Comparison of ENCODE assay signal across 10 cellular contexts in genomic region chr13:27261376-27261775, GRCh38. TPM values are rescaled to one million over a fixed set of nuclear protein-coding genes. Genes with fewer than 3 reads are reported as not detected.
DNase-seq lines count a peak whose midpoint lies in the region; ATAC-seq and TF ChIP-seq lines count a peak whose summit lies in the region.
"Had no signal": no experiment of that assay in that cellular context is flagged by ENCODE, and none has a peak within 500 bp of the region (broad histone marks: within the 10 kb centered on the region; RNA-seq: fewer than 3 reads in every experiment).

No MANE protein-coding gene starts in this region.

- no peaks in the 10 kb centered on the region for H3K9me3 Mint-ChIP-seq in activated T-cell treated with anti-CD3 and anti-CD28 coated beads, Interleukin-2, amount 50 U/mL, for 24 hours
- no peaks in the 10 kb centered on the region for H3K9me3 Mint-ChIP-seq in activated T-cell treated with anti-CD3 and anti-CD28 coated beads, Interleukin-2, amount 50 U/mL, for 4 hours

- no peak for DNase-seq in activated T-cell treated with anti-CD3 and anti-CD28 coated beads, Interleukin-2, amount 50 U/mL, for 24 hours
- DNase-seq in activated T-cell treated with anti-CD3 and anti-CD28 coated beads, Interleukin-2, amount 50 U/mL, for 4 hours, result no peak
- peak; percentile 15 for DNase-seq in SK-MEL-5 (ENCODE audit: low read depth, low spot score)
- DNase-seq in fibroblast of gingiva (ENCODE audit: low read depth), result peak; percentile 21
- DNase-seq in retina, result no peak
- no peak for DNase-seq in suprapubic skin (ENCODE audit: low spot score in 2 of 2)
- DNase-seq: dermis blood vessel endothelial cell, NCI-H226 had no signal

- in situ Hi-C loops in SK-MEL-5 (cut with HindIII; ENCODE audit: low pct_unique_long_range_greater_than_20kb, low sequenced_read_pairs), result no loop called here

- H3K27ac ChIP-seq in subcutaneous abdominal adipose tissue (ENCODE audit: low read depth, low read length) (peak overlapping the region; percentile 17), suprapubic skin (no peak overlapping the region)

- WGBS in suprapubic skin, result 37% methylated on average over 5 of the region's 5 CpGs

- peak overlapping the region; percentile 84 for H3K27ac Mint-ChIP-seq in activated T-cell treated with anti-CD3 and anti-CD28 coated beads, Interleukin-2, amount 50 U/mL, for 24 hours

- H3K4me1 ChIP-seq in subcutaneous abdominal adipose tissue (ENCODE audit: control insufficient read depth in 5 of 5, insufficient read depth in 5 of 5, low read length in 5 of 5) (peaks cover 0 to 4% (median 0%) of the 10 kb centered on the region in 5 donors), suprapubic skin (peaks cover 9% of the 10 kb centered on the region)

- no peak for TF ChIP-seq POLR2A in suprapubic skin (IDR thresholded peaks at IDR 0.05)

- no peaks in the 10 kb centered on the region for H3K9me3 ChIP-seq in subcutaneous abdominal adipose tissue (ENCODE audit: control insufficient read depth in 5 of 5, low read length in 5 of 5)
- no peaks in the 10 kb centered on the region for H3K9me3 ChIP-seq in suprapubic skin

- H3K36me3 ChIP-seq in subcutaneous abdominal adipose tissue (ENCODE audit: control insufficient read depth in 5 of 5, insufficient read depth in 5 of 5, low read length in 5 of 5) (peaks cover 14 to 45% (median 25%) of the 10 kb centered on the region in 5 donors), suprapubic skin (peaks cover 27% of the 10 kb centered on the region)

- H3K4me3 ChIP-seq in subcutaneous abdominal adipose tissue (ENCODE audit: low read depth in 1 of 5, low read length in 5 of 5) (no peak overlapping the region), suprapubic skin (no peak overlapping the region)

- no peaks in the 10 kb centered on the region for H3K27me3 Mint-ChIP-seq in activated T-cell treated with anti-CD3 and anti-CD28 coated beads, Interleukin-2, amount 50 U/mL, for 24 hours
- H3K27me3 Mint-ChIP-seq in activated T-cell treated with anti-CD3 and anti-CD28 coated beads, Interleukin-2, amount 50 U/mL, for 4 hours (ENCODE audit: low read depth), result no peaks in the 10 kb centered on the region

- no peak for TF ChIP-seq EP300 in suprapubic skin (IDR thresholded peaks at IDR 0.05)

- ATAC-seq in activated T-cell treated with anti-CD3 and anti-CD28 coated beads, Interleukin-2, amount 50 U/mL, for 4 hours, result no peak
- no peak for ATAC-seq in HG02970 (IDR thresholded peaks at IDR 0.05; ENCODE audit: low FRiP score, unreplicated experiment)

- no peak overlapping the region for H3K9ac ChIP-seq in subcutaneous abdominal adipose tissue (ENCODE audit: low read length in 5 of 5)

- H3K27me3 ChIP-seq in subcutaneous abdominal adipose tissue (ENCODE audit: control insufficient read depth in 5 of 5, insufficient read depth in 4 of 5, low read length in 5 of 5) (no peaks in the 10 kb centered on the region), suprapubic skin (no peaks in the 10 kb centered on the region)

- peaks cover 65% of the 10 kb centered on the region for H3K4me1 Mint-ChIP-seq in activated T-cell treated with anti-CD3 and anti-CD28 coated beads, Interleukin-2, amount 50 U/mL, for 24 hours (ENCODE audit: low read depth)
- peaks cover 54% of the 10 kb centered on the region for H3K4me1 Mint-ChIP-seq in activated T-cell treated with anti-CD3 and anti-CD28 coated beads, Interleukin-2, amount 50 U/mL, for 4 hours (ENCODE audit: low read depth)

- H3K36me3 Mint-ChIP-seq in activated T-cell treated with anti-CD3 and anti-CD28 coated beads, Interleukin-2, amount 50 U/mL, for 24 hours (ENCODE audit: low read depth), result peaks cover 79% of the 10 kb centered on the region
- peaks cover 44% of the 10 kb centered on the region for H3K36me3 Mint-ChIP-seq in activated T-cell treated with anti-CD3 and anti-CD28 coated beads, Interleukin-2, amount 50 U/mL, for 4 hours (ENCODE audit: insufficient read depth)

- H3K4me3 Mint-ChIP-seq in activated T-cell treated with anti-CD3 and anti-CD28 coated beads, Interleukin-2, amount 50 U/mL, for 24 hours, result no peak overlapping the region
- no peak overlapping the region for H3K4me3 Mint-ChIP-seq in activated T-cell treated with anti-CD3 and anti-CD28 coated beads, Interleukin-2, amount 50 U/mL, for 4 hours

- TF ChIP-seq CTCF in suprapubic skin (IDR thresholded peaks at IDR 0.05), result no peak

RNA-seq across cellular contexts. Expression of gene RASL11A, which starts 9.3 kb away (rescaled TPM):
- 1 to 10 TPM; 5.2 to 7.3 (median 5.5) TPM for total RNA-seq in activated T-cell treated with anti-CD3 and anti-CD28 coated beads, Interleukin-2, amount 50 U/mL, for 4 hours
- total RNA-seq in SK-MEL-5 (2014; rRNA removed; shearing (Covaris generic)), result 0.27 and 1.7 TPM in 2 replicates
- 1.3 and 2.5 TPM in 2 replicates for polyA plus RNA-seq in SK-MEL-5 (2015; cell fraction: cytosol; rRNA removed)
- 0.72 TPM in 1 of 2 replicates, not detected in the other for polyA plus RNA-seq in SK-MEL-5 (2015; cell fraction: nucleus; rRNA removed)
- 10 to 100 TPM in 3 of 4 donors, 1 to 10 TPM in 1; 7.9 to 17.5 (median 13.8) TPM for total RNA-seq in suprapubic skin

RNA-seq across cellular contexts. Expression of gene RPL21, which starts 10.0 kb away (rescaled TPM):
- total RNA-seq in activated T-cell treated with anti-CD3 and anti-CD28 coated beads, Interleukin-2, amount 50 U/mL, for 4 hours, result 1,000 to 10,000 TPM; 1,554 to 1,640 (median 1,611) TPM
- 1,344 and 1,559 TPM in 2 replicates for total RNA-seq in SK-MEL-5 (2014; rRNA removed; shearing (Covaris generic))
- 683 and 813 TPM in 2 replicates for polyA plus RNA-seq in SK-MEL-5 (2015; cell fraction: cytosol; rRNA removed)
- 270 and 305 TPM in 2 replicates for polyA plus RNA-seq in SK-MEL-5 (2015; cell fraction: nucleus; rRNA removed)
- total RNA-seq in suprapubic skin, result 100 to 1,000 TPM; 337 to 951 (median 832) TPM

Comparison
In these comparisons a context has a peak if more than half of its experiments do, and no peak if none do; other contexts are left out.
1. DNase-seq: peak in SK-MEL-5 (single experiment) and fibroblast of gingiva (single experiment); none in activated T-cell treated with anti-CD3 and anti-CD28 coated beads, Interleukin-2, amount 50 U/mL, for 24 hours (single experiment), activated T-cell treated with anti-CD3 and anti-CD28 coated beads, Interleukin-2, amount 50 U/mL, for 4 hours (single experiment), retina (single experiment) and suprapubic skin (0 of 2).